8 cellular contexts compared by ENCODE assay signal in the genomic region with DNA sequence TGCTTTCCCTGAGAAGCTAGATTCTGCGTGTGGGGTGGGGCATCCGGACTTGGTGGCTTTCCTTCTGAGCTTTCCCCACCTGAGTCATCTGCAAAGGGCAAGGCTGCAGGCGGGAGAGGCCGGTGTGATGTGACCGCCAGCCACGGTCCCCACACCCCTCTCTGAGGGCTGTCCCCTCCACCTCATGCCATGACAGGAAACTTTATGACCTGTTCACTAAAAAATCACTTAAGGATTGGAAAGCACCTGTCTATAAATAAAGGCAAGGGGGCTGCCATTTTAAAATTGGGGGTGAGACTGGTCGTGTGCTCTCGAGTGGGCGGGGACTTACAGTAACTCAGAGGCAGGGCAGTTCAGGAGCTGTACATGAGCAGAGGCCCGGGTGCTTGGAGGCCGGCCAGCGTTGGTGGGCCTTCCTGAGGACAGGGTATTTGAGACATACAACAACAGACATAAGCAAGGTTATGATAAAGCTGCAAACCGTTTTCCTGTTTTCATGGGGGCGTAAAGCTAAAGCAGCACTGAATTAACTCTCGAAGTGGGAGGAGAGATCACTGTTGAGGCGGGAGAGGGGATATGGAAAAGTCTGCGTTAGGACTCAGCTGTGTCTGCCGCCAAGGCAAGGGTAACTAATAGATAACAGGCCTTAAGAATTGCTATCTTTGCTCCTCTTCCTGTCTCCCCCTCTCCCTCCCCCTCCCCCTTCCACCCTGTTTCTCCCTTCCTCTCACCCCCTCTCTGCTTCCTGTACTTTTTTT. TPM values are rescaled to one million over a fixed set of nuclear protein-coding genes. Genes with fewer than 3 reads are reported as not detected.
DNase-seq lines count a peak whose midpoint lies in the region; ATAC-seq, FAIRE-seq and TF ChIP-seq lines count a peak whose summit lies in the region.

No MANE protein-coding gene starts in this region.

- H2AFZ ChIP-seq in osteoblast (ENCODE audit: low read length) = peak overlapping the region; percentile 23

- H3K36me3 ChIP-seq in osteoblast (ENCODE audit: insufficient read depth, low read length) = no peaks in the 10 kb centered on the region

- DNase-seq in A549 (ENCODE audit: low read depth in 1 of 2, low spot score in 1 of 2) = peak; percentile 57 to 83
- peak; percentile 62 for DNase-seq in activated CD4-positive, alpha-beta T cell treated with anti-CD3 and anti-CD28 coated beads, Interleukin-2, amount 50 U/mL, for 1 hour
- peak; percentile 39 for DNase-seq in ecto neural progenitor cell (ENCODE audit: low spot score)
- DNase-seq in osteoblast (ENCODE audit: insufficient read length, low spot score, missing footprints) = no peak
- DNase-seq in urothelium cell line (ENCODE audit: low spot score) = peak; percentile 85
- DNase-seq in effector CD8-positive, alpha-beta T cell (lab: John Stamatoyannopoulos, UW) = no peak

- POLR2A ChIA-PET in A549 (lab: Yijun Ruan, JAX) = interaction anchor here (0.7 to 1.5 kb wide), 5 partner anchors 12 to 131 kb away, joined by 3 to 6 read pairs (median 3); partner anchors contain the start of gene SERPINB1

- CTCF ChIA-PET in A549 (lab: Yijun Ruan, JAX) = interaction anchor here (1.1 to 5.8 kb wide), 7 partner anchors 12 to 75 kb away, joined by 3 to 44 read pairs (median 3); partner anchors contain the start of gene SERPINB1

- H3K4me2 ChIP-seq in A549 (peak overlapping the region; percentile 74), osteoblast (ENCODE audit: insufficient read depth, low read length) (no peak overlapping the region)

- H4K20me1 ChIP-seq in osteoblast (ENCODE audit: insufficient read depth, low read length) = no peaks in the 10 kb centered on the region

- H3K27ac ChIP-seq in A549 (peak overlapping the region; percentile 80 to 94), osteoblast (ENCODE audit: low read depth, low read length) (no peak overlapping the region)

- WGBS in A549 (ENCODE audit: missing lambda C conversion rate) = 14% methylated on average over 16 of the region's 18 CpGs

- H3K4me3 ChIP-seq in A549 (no peak overlapping the region), osteoblast (ENCODE audit: insufficient read depth, low read length) (no peak overlapping the region)

- H3K9me3 ChIP-seq in A549 (no peaks in the 10 kb centered on the region), osteoblast (ENCODE audit: low read depth, low read length) (no peaks in the 10 kb centered on the region)

- no peak for TF ChIP-seq RAD21 in A549 (conservative IDR thresholded peaks at IDR 0.05 in 1 of 2, IDR thresholded peaks at IDR 0.05 in 1 of 2)

- FAIRE-seq in A549 (lab: Jason Lieb, UNC) (no peak), urothelium cell line (lab: Jason Lieb, UNC) (no peak)

- TF ChIP-seq CTCF in A549 (IDR thresholded peaks at IDR 0.05) = no peak
- TF ChIP-seq CTCF in osteoblast (IDR thresholded peaks at IDR 0.05; ENCODE audit: extremely low read depth, low read depth, low read length) = no peak

- TF ChIP-seq EP300 in A549 (IDR thresholded peaks at IDR 0.05) = no peak

- peaks cover 46% of the 10 kb centered on the region for H3K4me1 ChIP-seq in A549
- peaks cover 17% of the 10 kb centered on the region for H3K4me1 ChIP-seq in osteoblast (ENCODE audit: insufficient read depth, low read length)

- H3K27me3 ChIP-seq in osteoblast (ENCODE audit: insufficient read depth, low read length) = no peaks in the 10 kb centered on the region

- ATAC-seq in A549 = peak; percentile 77 to 83
- ATAC-seq in GM19395 (IDR thresholded peaks at IDR 0.05; ENCODE audit: unreplicated experiment) = peak; percentile 49
- ATAC-seq in HG03571 (IDR thresholded peaks at IDR 0.05; ENCODE audit: unreplicated experiment) = peak; percentile 38

- no peak for TF ChIP-seq POLR2A in A549 (IDR thresholded peaks at IDR 0.05; ENCODE audit: low read length)

- H3K79me2 ChIP-seq in osteoblast (ENCODE audit: insufficient read depth, low read length) = no peaks in the 10 kb centered on the region

TF ChIP-seq in A549, 52 proteins besides CTCF, POLR2A, EP300 and RAD21:
- peak; percentile 44; the same call in 1 of the 2 replicates for TF ChIP-seq MAX (IDR thresholded peaks at IDR 0.05)
- no peak for TF ChIP-seq KDM1A (IDR thresholded peaks at IDR 0.05; ENCODE audit: low read depth)
- no peak for TF ChIP-seq MYC (IDR thresholded peaks at IDR 0.05; ENCODE audit: borderline replicate concordance, low read length)
- no peak for TF ChIP-seq RARB (CRISPR knock-in tag; IDR thresholded peaks at IDR 0.05)

RNA-seq across cellular contexts. Expression of gene SERPINB1, which starts 16.1 kb away (rescaled TPM):
- polyA plus RNA-seq in A549 (2011; rRNA removed) (98.6 and 135 TPM in 2 replicates), A549 (2017; fragmentation: RNase III; extraction: RNeasy Plus Mini Kit Qiagen cat#74134 plus additional on column Dnase treatment) (52.6 to 63.2 TPM (median 52.7 TPM) in 3 replicates)
- polyA plus RNA-seq in A549 (2012; cell fraction: cytosol; rRNA removed) = 19.2 and 22.3 TPM in 2 replicates
- polyA plus RNA-seq in A549 (2012; cell fraction: nucleus; rRNA removed) = 9.1 and 11.2 TPM in 2 replicates
- 39.0 and 42.9 TPM in 2 replicates for polyA minus RNA-seq in A549 (2011; rRNA and poly(A)+ RNA removed)
- 32.6 and 53.0 TPM in 2 replicates for total RNA-seq in osteoblast

RNA-seq across cellular contexts. Expression of gene SERPINB9, which starts 45.4 kb away (rescaled TPM):
- 24.7 and 25.7 TPM in 2 replicates for polyA plus RNA-seq in A549 (2011; rRNA removed)
- polyA plus RNA-seq in A549 (2012; cell fraction: cytosol; rRNA removed) = 8.2 and 9.9 TPM in 2 replicates
- 4.4 and 6.7 TPM in 2 replicates for polyA plus RNA-seq in A549 (2012; cell fraction: nucleus; rRNA removed)
- polyA plus RNA-seq in A549 (2017; fragmentation: RNase III; extraction: RNeasy Plus Mini Kit Qiagen cat#74134 plus additional on column Dnase treatment) = 8.7 TPM in 3 replicates
- polyA minus RNA-seq in A549 (2011; rRNA and poly(A)+ RNA removed) = 26.4 and 31.6 TPM in 2 replicates
- 4.4 and 6.2 TPM in 2 replicates for total RNA-seq in osteoblast

Comparison
In these comparisons a context has a peak if more than half of its experiments do, and no peak if none do; other contexts are left out.
1. DNase-seq: peak in A549 (2 of 2), activated CD4-positive, alpha-beta T cell treated with anti-CD3 and anti-CD28 coated beads, Interleukin-2, amount 50 U/mL, for 1 hour (single experiment), ecto neural progenitor cell (single experiment) and urothelium cell line (single experiment); none in osteoblast (single experiment) and effector CD8-positive, alpha-beta T cell (single experiment).
2. Peak in every context shown above with its lines, with median percentiles within 50 percentile points of each other: ATAC-seq.